9 cellular contexts compared by ENCODE assay signal in the genomic region with DNA sequence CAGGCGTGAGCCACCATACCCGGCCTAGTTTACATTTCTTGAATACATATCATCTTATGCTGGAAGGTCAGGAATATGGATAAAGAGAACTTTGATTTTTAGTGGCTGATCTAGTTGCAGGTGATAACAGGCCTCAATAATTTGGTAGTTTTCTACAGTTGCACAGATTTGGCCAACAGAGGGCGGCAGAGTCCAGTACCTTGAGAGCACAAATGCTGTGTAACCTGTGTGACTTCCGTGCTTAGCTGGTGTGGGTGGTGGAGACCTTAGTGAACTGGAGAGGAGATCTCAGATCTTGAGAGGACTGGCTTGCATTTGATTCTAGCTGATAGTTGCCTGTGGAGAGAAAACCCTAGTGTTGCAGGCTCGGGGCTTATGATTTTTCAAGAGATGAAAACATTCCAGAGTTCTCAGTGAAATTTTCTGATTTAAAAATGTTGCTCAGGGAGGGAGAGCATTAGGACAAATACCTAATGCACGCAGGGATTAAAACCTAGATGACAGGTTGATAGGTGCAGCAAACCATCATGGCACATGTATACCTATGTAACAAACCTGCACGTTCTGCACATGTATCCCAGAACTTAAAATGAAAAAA. TPM values are rescaled to one million over a fixed set of nuclear protein-coding genes. Genes with fewer than 3 reads are reported as not detected.
DNase-seq lines count a peak whose midpoint lies in the region; ATAC-seq, FAIRE-seq and TF ChIP-seq lines count a peak whose summit lies in the region.
"Had no signal": no experiment of that assay in that cellular context is flagged by ENCODE, and none has a peak within 500 bp of the region (broad histone marks: within the 10 kb centered on the region; RNA-seq: fewer than 3 reads in every experiment).

No MANE protein-coding gene starts in this region.

- FAIRE-seq in HepG2 (lab: Jason Lieb, UNC), result peak; percentile 89

- no peak for TF ChIP-seq POLR2A in HepG2 (IDR thresholded peaks at IDR 0.05; ENCODE audit: insufficient read depth in 1 of 2, low read depth in 2 of 2, low read length in 2 of 2)

- CTCF ChIA-PET in BJ (lab: Yijun Ruan, JAX), result interaction anchor here (0.6 to 7.3 kb wide), 22 partner anchors 9 to 655 kb away, joined by 3 to 130 read pairs (median 4); no protein-coding TSS in a partner anchor
- CTCF ChIA-PET in HepG2 (lab: Yijun Ruan, JAX; ENCODE audit: low intra/inter-chr PET ratio, low total read pairs), result interaction anchor here (0.8 kb wide), 2 partner anchors 9 to 432 kb away, joined by 3 to 5 read pairs; no protein-coding TSS in a partner anchor

- no peaks in the 10 kb centered on the region for H3K4me1 ChIP-seq in HepG2 (ENCODE audit: insufficient read depth, low read length)

- H3K4me2 ChIP-seq in HepG2 (ENCODE audit: low read depth, low read length), result 0 out of 2 replicates have a peak overlapping the region, but pooled peaks have one; percentile 5

- H3K36me3 ChIP-seq in BJ (ENCODE audit: control insufficient read depth, insufficient read depth, low read length) (no peaks in the 10 kb centered on the region), HepG2 (replicated peaks in 1 of 2; ENCODE audit: control insufficient read depth in 1 of 2, insufficient read depth in 2 of 2, low read length in 2 of 2) (no peaks in the 10 kb centered on the region)

- no peak overlapping the region for H3K27ac ChIP-seq in HepG2 (ENCODE audit: extremely low read length, insufficient read depth, low read length)

- intact Hi-C loops in HepG2 (cut with micrococcal nuclease; ENCODE audit: unreplicated experiment), result loop anchor here (1.0 to 10.0 kb wide), 3 partner anchors 433 to 1041 kb away; no protein-coding TSS in a partner anchor

- TF ChIP-seq RAD21 in HepG2 (CRISPR knock-in tag; IDR thresholded peaks at IDR 0.05), result no peak

- no peak overlapping the region for H3K4me3 ChIP-seq in BJ (ENCODE audit: low read depth, low read length)
- no peak overlapping the region for H3K4me3 ChIP-seq in HepG2 (replicated peaks in 1 of 3; ENCODE audit: insufficient read depth in 1 of 3, low read depth in 2 of 3, low read length in 3 of 3)

- 10% methylated on average over 7 of the region's 7 CpGs for WGBS in HepG2 (ENCODE audit: low lambda C conversion rate)

- in situ Hi-C loops in HepG2 (cut with HindIII; ENCODE audit: extremely low pct_ligation_motif_present, low pct_unique_long_range_greater_than_20kb), result no loop called here

- TF ChIP-seq EP300 in HepG2 (IDR thresholded peaks at IDR 0.05; ENCODE audit: low read depth in 2 of 2, low read length in 2 of 2) (no peak), HepG2 (CRISPR knock-in tag; IDR thresholded peaks at IDR 0.05; ENCODE audit: borderline replicate concordance) (no peak)

- H2AFZ ChIP-seq in HepG2 (ENCODE audit: low read length), result no peak overlapping the region

- H3K27me3 ChIP-seq in BJ (ENCODE audit: control insufficient read depth, insufficient read depth, low read length) (0 out of 2 replicates have a peak, but pooled peaks cover 2% of the 10 kb centered on the region), HepG2 (ENCODE audit: control insufficient read depth in 1 of 2, insufficient read depth in 2 of 2, low read length in 2 of 2) (no peaks in the 10 kb centered on the region)

- peak; percentile 90 for TF ChIP-seq CTCF in BJ (IDR thresholded peaks at IDR 0.05; ENCODE audit: insufficient read depth, low read depth, low read length)
- peak; percentile 89 for TF ChIP-seq CTCF in HepG2 (CRISPR knock-in tag; IDR thresholded peaks at IDR 0.05)

- H3K9ac ChIP-seq in HepG2 (ENCODE audit: insufficient read depth, low read depth, low read length), result no peak overlapping the region

- POLR2A ChIA-PET in BJ (lab: Charles Lee), result interaction anchor here (0.5 kb wide), 1 partner anchor 429 kb away, joined by 3 read pairs; no protein-coding TSS in a partner anchor
- POLR2A ChIA-PET in HepG2 (lab: Yijun Ruan, JAX), result no interaction called here

- H3K79me2 ChIP-seq in HepG2 (ENCODE audit: insufficient read depth, low read length), result no peaks in the 10 kb centered on the region

- no peaks in the 10 kb centered on the region for H4K20me1 ChIP-seq in HepG2 (ENCODE audit: insufficient read depth, low read length)

- ATAC-seq in GM19035 (IDR thresholded peaks at IDR 0.05; ENCODE audit: unreplicated experiment) (peak; percentile 98), HG03159 (IDR thresholded peaks at IDR 0.05; ENCODE audit: unreplicated experiment) (peak; percentile 97), HepG2 (peak; percentile 97)

- no peaks in the 10 kb centered on the region for H3K9me3 ChIP-seq in HepG2 (ENCODE audit: low read length)

- no TSS peak for BruUV-seq in HepG2 (replicated peaks; lab: Mats Ljungman, UMichigan)

- no peak for DNase-seq in BJ (ENCODE audit: low read depth)
- DNase-seq in NCI-H2227 (lab: John Stamatoyannopoulos, UW; ENCODE audit: unreplicated experiment), result peak; percentile 78
- peak; percentile 52 for DNase-seq in activated CD4-positive, CD25-positive, alpha-beta regulatory T cell treated with anti-CD3 and anti-CD28 coated beads, Interleukin-2, amount 50 U/mL, for 16 hours (ENCODE audit: low read depth, low spot score)
- DNase-seq in cerebellar cortex (ENCODE audit: low spot score), result peak; percentile 77
- peak; percentile 66 for DNase-seq in HepG2 (ENCODE audit: low spot score)
- DNase-seq in stimulated activated CD4-positive, alpha-beta T cell treated with anti-CD3 and anti-CD28 coated beads, TNF-alpha, amount 100 ng/mL, for 48 hours (ENCODE audit: low read depth in 3 of 3), result peak; percentile 56 to 76 (median 63)

TF ChIP-seq in HepG2, 621 proteins besides CTCF, POLR2A, EP300 and RAD21:
- TF ChIP-seq ELF1 (CRISPR knock-in tag; IDR thresholded peaks at IDR 0.05) (peak; percentile 27; the same call in 1 of the 2 replicates), SRSF1 (optimal IDR thresholded peaks at IDR 0.05; ENCODE audit: low read depth, low read length) (no peak), RXRB (CRISPR knock-in tag; IDR thresholded peaks at IDR 0.05; ENCODE audit: borderline replicate concordance) (peak; percentile 21; the same call in 1 of the 2 replicates), BCL6 (CRISPR knock-in tag; IDR thresholded peaks at IDR 0.05) (0 out of 2 replicates have a peak, but pooled peaks have one; percentile 12), STAG1 (CRISPR knock-in tag; IDR thresholded peaks at IDR 0.05) (peak; percentile 74), MLLT10 (CRISPR knock-in tag; IDR thresholded peaks at IDR 0.05) (no peak), SMC3 (IDR thresholded peaks at IDR 0.05; ENCODE audit: low read length) (peak; percentile 50; the same call in 1 of the 2 replicates)

RNA-seq across cellular contexts. Expression of a gene that starts 17.4 kb away (rescaled TPM):
- polyA plus RNA-seq in BJ (2011; rRNA removed) (not detected in 2 replicates), HepG2 (2011; rRNA removed) (not detected in 2 replicates)
- polyA minus RNA-seq in BJ (2011; rRNA and poly(A)+ RNA removed), result not detected in 2 replicates
- total RNA-seq in HepG2 (2016; rRNA removed; fragmentation: Illumina TruSeq; extraction: Trizol), result not detected in 2 replicates
- total RNA-seq in HepG2 (2016; cell fraction: cytosol; rRNA removed; fragmentation: Illumina TruSeq; extraction: Trizol; ENCODE audit: low read depth), result not detected in 2 replicates
- total RNA-seq in HepG2 (2016; cell fraction: insoluble cytoplasmic fraction; rRNA removed; fragmentation: Illumina TruSeq; extraction: Trizol), result not detected in 2 replicates
- total RNA-seq in HepG2 (2016; cell fraction: membrane; rRNA removed; fragmentation: Illumina TruSeq; extraction: Trizol), result not detected in 2 replicates
- total RNA-seq in HepG2 (2016; cell fraction: nucleus; rRNA removed; fragmentation: Illumina TruSeq; extraction: Trizol), result not detected in 2 replicates
- polyA plus RNA-seq in HepG2 (2011; cell fraction: cytosol; rRNA removed), result not detected in 2 replicates
- not detected in 2 replicates for polyA plus RNA-seq in HepG2 (2011; cell fraction: nucleus; rRNA removed)
- polyA plus RNA-seq in HepG2 (2012), result not detected in 2 replicates
- polyA plus RNA-seq in HepG2 (2016; cell fraction: cytosol; fragmentation: Illumina TruSeq; extraction: Trizol; ENCODE audit: low read depth), result not detected in 2 replicates
- not detected in 2 replicates for polyA plus RNA-seq in HepG2 (2016; cell fraction: insoluble cytoplasmic fraction; fragmentation: Illumina TruSeq; extraction: Trizol; ENCODE audit: low read depth)
- not detected in 2 replicates for polyA plus RNA-seq in HepG2 (2016; cell fraction: membrane; fragmentation: Illumina TruSeq; extraction: Trizol; ENCODE audit: low read depth)
- not detected in 2 replicates for polyA plus RNA-seq in HepG2 (2016; cell fraction: nucleus; fragmentation: Illumina TruSeq; extraction: Trizol; ENCODE audit: insufficient read depth, low read depth)
- not detected in 2 replicates for polyA minus RNA-seq in HepG2 (2011; rRNA and poly(A)+ RNA removed; ENCODE audit: low replicate concordance)
- polyA minus RNA-seq in HepG2 (2011; cell fraction: cytosol; rRNA and poly(A)+ RNA removed), result not detected in 2 replicates
- not detected in 2 replicates for polyA minus RNA-seq in HepG2 (2011; cell fraction: nucleus; rRNA and poly(A)+ RNA removed)
- total RNA-seq: T-helper 1 cell treated with Interleukin-12 subunit alpha and Interleukin-12 subunit beta and Interleukin-4 antibody, amounts not matched to agents 30 ng/mL and 1 ng/mL, for 36 hours had no signal
